In genomic region chr3:102736961-102737304, GRCh38 we compare ENCODE assay signal across 23 cellular contexts.
DNase-seq lines count a peak whose midpoint lies in the region; ATAC-seq, FAIRE-seq and TF ChIP-seq lines count a peak whose summit lies in the region.
"Had no signal": no experiment of that assay in that cellular context is flagged by ENCODE, and none has a peak within 500 bp of the region (broad histone marks: within the 10 kb centered on the region; RNA-seq: fewer than 3 reads in every experiment).

No MANE protein-coding gene starts in this region.

- H4K5ac ChIP-seq in H1 (ENCODE audit: insufficient read length, low read depth, low read length): no peak overlapping the region

- in situ Hi-C loops in transverse colon (cut with MboI; ENCODE audit: low pct_ligation_motif_present in 1 of 4, low pct_unique_long_range_greater_than_20kb in 1 of 4, low sequenced_read_pairs in 3 of 4): no loop called here

- CTCF ChIA-PET in H1 (lab: Charles Lee; ENCODE audit: partially characterized antibody): interaction anchor here (0.9 to 3.8 kb wide), 2 partner anchors 64 to 66 kb away, joined by 3 to 18 read pairs; no protein-coding TSS in a partner anchor

- H3K9me3 ChIP-seq in H1 (ENCODE audit: insufficient read depth in 2 of 2, low read depth in 1 of 2, low read length in 1 of 2): no peaks in the 10 kb centered on the region
- H3K9me3 ChIP-seq in heart right ventricle: no peaks in the 10 kb centered on the region
- no peaks in the 10 kb centered on the region for H3K9me3 ChIP-seq in transverse colon
- H3K9me3 ChIP-seq: A549, Caco-2 had no signal

- no peaks in the 10 kb centered on the region for H3K23me2 ChIP-seq in H1 (ENCODE audit: low read depth, low read length)

- H3K27me3 ChIP-seq in H1 (replicated peaks in 1 of 4; ENCODE audit: control insufficient read depth in 3 of 4, extremely low read depth in 1 of 4, insufficient read depth in 3 of 4, low read length in 3 of 4) (no peaks in the 10 kb centered on the region), heart right ventricle (no peaks in the 10 kb centered on the region), transverse colon (no peaks in the 10 kb centered on the region)
- H3K27me3 ChIP-seq: BLaER1 treated with 17β-estradiol and CSF1 and Interleukin-3, amounts not matched to agents 10 nM and 100 nM had no signal

- peak overlapping the region; percentile 25; the same call in 1 of the 2 replicates for H4K8ac ChIP-seq in H1 (ENCODE audit: extremely low read depth, insufficient read depth, low read length)

- H2BK120ac ChIP-seq in H1 (replicated peaks; ENCODE audit: low read depth, low read length): no peak overlapping the region

- no peaks in the 10 kb centered on the region for H3K79me2 ChIP-seq in H1 (ENCODE audit: control insufficient read depth in 1 of 2, insufficient read depth in 2 of 2, low read length in 2 of 2)

- TF ChIP-seq EP300 in H1 (IDR thresholded peaks at IDR 0.05; ENCODE audit: borderline replicate concordance in 1 of 2, low read depth in 2 of 2, low read length in 2 of 2) (no peak), transverse colon (IDR thresholded peaks at IDR 0.05; ENCODE audit: low read depth) (no peak)

- no peak overlapping the region for H4K91ac ChIP-seq in H1 (replicated peaks; ENCODE audit: insufficient read length, low read length)

- POLR2A ChIA-PET in H1 (lab: Charles Lee; ENCODE audit: partially characterized antibody): no interaction called here

- H3K23ac ChIP-seq in H1 (ENCODE audit: insufficient read length): no peak overlapping the region

- H3K18ac ChIP-seq in H1 (ENCODE audit: extremely low read depth, low read length): no peak overlapping the region

- H3K4me1 ChIP-seq in H1 (replicated peaks in 1 of 4; ENCODE audit: control insufficient read depth in 3 of 4, insufficient read depth in 4 of 4, low read length in 3 of 4) (peaks cover 0 to 8% (median 2%) of the 10 kb centered on the region in 4 experiments; a peak in 2 of 7 replicates), heart right ventricle (peaks cover 0 to 18% (median 3%) of the 10 kb centered on the region in 9 donors), transverse colon (no peaks in the 10 kb centered on the region)
- H3K4me1 ChIP-seq: BLaER1 treated with 17β-estradiol and CSF1 and Interleukin-3, amounts not matched to agents 10 nM and 100 nM had no signal

- peak; percentile 84 for ATAC-seq in Right ventricle myocardium inferior
- ATAC-seq in heart right ventricle: peak; percentile 33 to 81 (median 63)
- ATAC-seq in left ventricle myocardium superior: peak; percentile 88
- ATAC-seq in HG03097 (IDR thresholded peaks at IDR 0.05; ENCODE audit: low FRiP score, unreplicated experiment): no peak
- ATAC-seq: A549; CD8-positive, alpha-beta T cell had no signal

- H2BK12ac ChIP-seq in H1 (ENCODE audit: low read depth, low read length): no peak overlapping the region

- H3K36me3 ChIP-seq in H1 (ENCODE audit: control insufficient read depth in 2 of 4, insufficient read depth in 4 of 4, low read length in 3 of 4) (no peaks in the 10 kb centered on the region), heart right ventricle (no peaks in the 10 kb centered on the region), transverse colon (no peaks in the 10 kb centered on the region)
- H3K36me3 ChIP-seq: BLaER1 treated with 17β-estradiol and CSF1 and Interleukin-3, amounts not matched to agents 10 nM and 100 nM had no signal

- TF ChIP-seq CTCF in H1 (IDR thresholded peaks at IDR 0.05; ENCODE audit: control extremely low read depth in 1 of 3, insufficient read depth in 1 of 3, low read depth in 1 of 3, low read length in 3 of 3) (no peak), heart right ventricle (IDR thresholded peaks at IDR 0.05) (no peak), transverse colon (IDR thresholded peaks at IDR 0.05) (no peak)

- no peak overlapping the region for H3K9ac ChIP-seq in H1 (replicated peaks in 1 of 4; ENCODE audit: extremely low read depth in 1 of 4, low read depth in 3 of 4, low read length in 3 of 4)
- H3K9ac ChIP-seq: BLaER1 treated with 17β-estradiol and CSF1 and Interleukin-3, amounts not matched to agents 10 nM and 100 nM had no signal

- H3K27ac ChIP-seq in H1 (ENCODE audit: low read depth, low read length) (no peak overlapping the region), heart right ventricle (peak overlapping the region in 1 of 10 donors; percentile 47), transverse colon (no peak overlapping the region)
- H3K27ac ChIP-seq: 22Rv1; A549; BLaER1 treated with 17β-estradiol and CSF1 and Interleukin-3, amounts not matched to agents 10 nM and 100 nM; C4-2B had no signal

- intact Hi-C loops in Right ventricle myocardium inferior (cut with DNase I): loop anchor here (1.0 to 10.0 kb wide), 3 partner anchors 40 to 502 kb away; no protein-coding TSS in a partner anchor
- intact Hi-C loops in cardiac septum (cut with DNase I): no loop called here
- intact Hi-C loops in heart right ventricle (cut with DNase I): loop anchor here in 2 of 10 donors (2.0 to 10.0 kb wide), 2 partner anchors 38 to 62 kb away; no protein-coding TSS in a partner anchor
- intact Hi-C loops in left ventricle myocardium superior (cut with micrococcal nuclease): no loop called here
- intact Hi-C loops in transverse colon (cut with DNase I; ENCODE audit: low total_unique reads): no loop called here

- no peak overlapping the region for H2BK15ac ChIP-seq in H1 (ENCODE audit: low read length)

- no peaks in the 10 kb centered on the region for H3K79me1 ChIP-seq in H1 (ENCODE audit: low read depth, low read length)

- H2BK20ac ChIP-seq in H1 (ENCODE audit: low read length): no peak overlapping the region

- FAIRE-seq in H1 (lab: Jason Lieb, UNC): no peak
- FAIRE-seq: A549, D721Med, G401.6, GM12891, GM19239 had no signal

- H4K20me1 ChIP-seq in H1 (replicated peaks in 1 of 2; ENCODE audit: control insufficient read depth in 1 of 2, insufficient read depth in 2 of 2, low read length in 2 of 2): no peaks in the 10 kb centered on the region
- H4K20me1 ChIP-seq: BLaER1 treated with 17β-estradiol and CSF1 and Interleukin-3, amounts not matched to agents 10 nM and 100 nM had no signal

- 89% methylated on average over 2 of the region's 2 CpGs; no CpG with 5 or more reads in 1 of the 2 experiments for WGBS in H1 (ENCODE audit: extremely low coverage in 1 of 2, insufficient coverage in 1 of 2, insufficient read length in 1 of 2, insufficient replicate concordance in 2 of 2, low coverage in 1 of 2, low lambda C conversion rate in 2 of 2, missing lambda C conversion rate in 1 of 2), 2 experiments
- 28 to 33% methylated on average over 2 of the region's 2 CpGs for WGBS in heart right ventricle, 2 donors
- WGBS in transverse colon (ENCODE audit: low coverage in 1 of 2), 2 donors: 57% methylated on average over 2 of the region's 2 CpGs; no CpG with 5 or more reads in 1 of the 2 donors

- H3K4me3 ChIP-seq in H1 (ENCODE audit: extremely low read depth in 1 of 4, insufficient read depth in 2 of 4, low read depth in 3 of 4, low read length in 4 of 4) (no peak overlapping the region), heart right ventricle (no peak overlapping the region), transverse colon (no peak overlapping the region)
- H3K4me3 ChIP-seq: A549; BLaER1 treated with 17β-estradiol and CSF1 and Interleukin-3, amounts not matched to agents 10 nM and 100 nM had no signal

- no peak overlapping the region for H3K4ac ChIP-seq in H1 (replicated peaks; ENCODE audit: insufficient read length, low read depth, low read length)

- DNase-seq in Right ventricle myocardium inferior (ENCODE audit: missing footprints): no peak
- DNase-seq in cardiac septum (ENCODE audit: low spot score): no peak
- no peak for DNase-seq in H1 (ENCODE audit: low read depth in 1 of 2, low spot score in 2 of 2)
- no peak for DNase-seq in heart right ventricle
- peak; percentile 62 for DNase-seq in left ventricle myocardium superior
- DNase-seq in NCI-H69 (lab: John Stamatoyannopoulos, UW): no peak
- DNase-seq in transverse colon: no peak
- DNase-seq: AML-193; Caco-2; Calu3; CD4-positive, alpha-beta T cell; CD8-positive, alpha-beta T cell; DMS79 treated with DMSO at 0.1 percent for 48 hours; GF-D8 had no signal

- TF ChIP-seq POLR2A in H1 (IDR thresholded peaks at IDR 0.05; ENCODE audit: control extremely low read depth in 1 of 2, low read depth in 2 of 2, low read length in 2 of 2) (no peak), transverse colon (IDR thresholded peaks at IDR 0.05) (no peak)

- TF ChIP-seq RAD21 in H1 (IDR thresholded peaks at IDR 0.05 in 1 of 2, conservative IDR thresholded peaks at IDR 0.05 in 1 of 2; ENCODE audit: low read depth in 2 of 2, low read length in 2 of 2): no peak

- no peak overlapping the region for H3K14ac ChIP-seq in H1 (ENCODE audit: insufficient read length)

- no peak overlapping the region for H2AK5ac ChIP-seq in H1 (ENCODE audit: low read depth, low read length)

- no peak overlapping the region for H3K56ac ChIP-seq in H1 (replicated peaks; ENCODE audit: insufficient read length, low read depth, low read length)

- no peak overlapping the region for H2BK5ac ChIP-seq in H1 (ENCODE audit: low read depth, low read length)

- no peak overlapping the region for H3K4me2 ChIP-seq in H1 (ENCODE audit: insufficient read depth in 1 of 2, low read depth in 2 of 2, low read length in 2 of 2)
- H3K4me2 ChIP-seq: A549; BLaER1 treated with 17β-estradiol and CSF1 and Interleukin-3, amounts not matched to agents 10 nM and 100 nM had no signal

- H2AFZ ChIP-seq in H1 (ENCODE audit: low read length): no peak overlapping the region

TF ChIP-seq in H1, 55 proteins besides CTCF, POLR2A, EP300 and RAD21 (continues in another document):
- TF ChIP-seq PHF8 (conservative IDR thresholded peaks at IDR 0.05; ENCODE audit: low read depth, low read length) (no peak), CREB1 (IDR thresholded peaks at IDR 0.05) (no peak), KDM1A (IDR thresholded peaks at IDR 0.05; ENCODE audit: borderline replicate concordance, low read length) (no peak), EZH2 (IDR thresholded peaks at IDR 0.05; ENCODE audit: low read depth, low read length, severe bottlenecking) (no peak), USF2 (IDR thresholded peaks at IDR 0.05; ENCODE audit: low read length) (no peak), SAP30 (IDR thresholded peaks at IDR 0.05; ENCODE audit: insufficient read depth, insufficient replicate concordance, low read length) (no peak), HDAC2 (IDR thresholded peaks at IDR 0.05; ENCODE audit: borderline replicate concordance in 1 of 2, low read depth in 2 of 2, low read length in 2 of 2) (no peak), BACH1 (IDR thresholded peaks at IDR 0.05; ENCODE audit: low read length) (no peak), CEBPB (IDR thresholded peaks at IDR 0.05; ENCODE audit: low read depth, low read length) (no peak), JUND (IDR thresholded peaks at IDR 0.05; ENCODE audit: low read length) (no peak)
